Comparison of ENCODE assay signal across 31 cellular contexts in genomic region chr17:2912754-2913153, GRCh38.
"Had no signal": no experiment of that assay in that cellular context is flagged by ENCODE, and none has a peak within 500 bp of the region (broad histone marks: within the 10 kb centered on the region; RNA-seq: fewer than 3 reads in every experiment).

No MANE protein-coding gene starts in this region.

- H3K27ac ChIP-seq: adrenal gland, colonic mucosa, epithelial cell of prostate, esophagus squamous epithelium, gastroesophageal sphincter, heart right ventricle had no signal

- H3K4me3 ChIP-seq: adrenal gland, body of pancreas, colonic mucosa, esophagus squamous epithelium, gastroesophageal sphincter, heart right ventricle had no signal

- H3K4me3 Mint-ChIP-seq: activated B cell treated with CpG ODN at 0.5 μM for 24 hours; activated CD8-positive, alpha-beta T cell treated with anti-CD3 and anti-CD28 coated beads for 36 hours; activated naive CD8-positive, alpha-beta T cell treated with anti-CD3 and anti-CD28 coated beads for 36 hours; activated naive CD8-positive, alpha-beta T cell treated with anti-CD3 and anti-CD28 coated beads, Interleukin-2, amount 50 U/mL, for 24 hours; activated T-cell treated with anti-CD3 and anti-CD28 coated beads, Interleukin-2, amount 50 U/mL, for 4 hours; activated T-helper 17 cell treated with anti-CD3 and anti-CD28 coated beads, Interleukin-2, amount 50 U/mL, for 72 hours; T-helper 17 cell; T-helper 2 cell treated with Interferon-gamma antibody and Interleukin-4, amounts not matched to agents 5 μg/mL and 100 μg/mL, for 36 hours had no signal

- H3K27me3 Mint-ChIP-seq: activated B cell treated with CpG ODN at 0.5 μM for 24 hours; activated CD8-positive, alpha-beta T cell treated with anti-CD3 and anti-CD28 coated beads for 36 hours; activated naive CD8-positive, alpha-beta T cell treated with anti-CD3 and anti-CD28 coated beads for 36 hours; activated naive CD8-positive, alpha-beta T cell treated with anti-CD3 and anti-CD28 coated beads, Interleukin-2, amount 50 U/mL, for 24 hours; activated T-helper 17 cell treated with anti-CD3 and anti-CD28 coated beads, Interleukin-2, amount 50 U/mL, for 72 hours; T-helper 17 cell had no signal

- H3K9me3 ChIP-seq: adrenal gland, body of pancreas, colonic mucosa, esophagus squamous epithelium, gastroesophageal sphincter, heart right ventricle had no signal

- DNase-seq: activated B cell treated with CpG ODN at 0.5 μM for 24 hours; activated CD4-positive, alpha-beta T cell treated with anti-CD3 and anti-CD28 coated beads for 48 hours; activated CD4-positive, alpha-beta T cell treated with anti-CD3 and anti-CD28 coated beads, Interleukin-2, amount 50 U/mL, for 1 hour; activated CD4-positive, alpha-beta T cell treated with anti-CD3 and anti-CD28 coated beads, Interleukin-2, amount 50 U/mL, for 48 hours; activated CD8-positive, alpha-beta memory T cell treated with anti-CD3 and anti-CD28 coated beads for 24 hours; activated CD8-positive, alpha-beta T cell treated with anti-CD3 and anti-CD28 coated beads for 36 hours; activated effector memory CD4-positive, alpha-beta T cell treated with Interleukin-2 at 50 U/mL for 16 hours; activated gamma-delta T cell treated with Interleukin-2 at 50 U/mL for 16 hours; activated naive CD4-positive, alpha-beta T cell treated with anti-CD3 and anti-CD28 coated beads, Interleukin-2, amount 50 U/mL, for 16 hours; activated naive CD4-positive, alpha-beta T cell treated with Interleukin-2 at 50 U/mL for 16 hours; activated naive CD8-positive, alpha-beta T cell treated with anti-CD3 and anti-CD28 coated beads for 36 hours; activated naive CD8-positive, alpha-beta T cell treated with anti-CD3 and anti-CD28 coated beads, Interleukin-2, amount 50 U/mL, for 24 hours; activated T-cell treated with anti-CD3 and anti-CD28 coated beads, Interleukin-2, amount 50 U/mL, for 4 hours; adrenal gland; amygdala; aorta; body of pancreas; caudate nucleus; colonic mucosa; effector CD8-positive, alpha-beta T cell; esophagus squamous epithelium; foreskin melanocyte; heart right ventricle; T-helper 1 cell; T-helper 17 cell; T1000 had no signal

- ATAC-seq: activated CD4-positive, CD25-positive, alpha-beta regulatory T cell treated with anti-CD3 and anti-CD28 coated beads, Interleukin-2, amount 50 U/mL, for 24 hours; activated CD8-positive, alpha-beta T cell treated with anti-CD3 and anti-CD28 coated beads for 36 hours; activated naive CD8-positive, alpha-beta T cell treated with anti-CD3 and anti-CD28 coated beads, Interleukin-2, amount 50 U/mL, for 24 hours; activated T-cell treated with anti-CD3 and anti-CD28 coated beads, Interleukin-2, amount 50 U/mL, for 4 hours; activated T-helper 17 cell treated with anti-CD3 and anti-CD28 coated beads, Interleukin-2, amount 50 U/mL, for 72 hours; body of pancreas; gastroesophageal sphincter; T-helper 17 cell had no signal

- H3K27me3 ChIP-seq: adrenal gland, body of pancreas, colonic mucosa, esophagus squamous epithelium, gastroesophageal sphincter, heart right ventricle had no signal

- H3K27ac Mint-ChIP-seq: activated B cell treated with CpG ODN at 0.5 μM for 24 hours; activated CD8-positive, alpha-beta T cell treated with anti-CD3 and anti-CD28 coated beads for 36 hours; activated naive CD8-positive, alpha-beta T cell treated with anti-CD3 and anti-CD28 coated beads for 36 hours; activated naive CD8-positive, alpha-beta T cell treated with anti-CD3 and anti-CD28 coated beads, Interleukin-2, amount 50 U/mL, for 24 hours; activated T-helper 17 cell treated with anti-CD3 and anti-CD28 coated beads, Interleukin-2, amount 50 U/mL, for 72 hours; T-helper 17 cell; T-helper 2 cell treated with Interferon-gamma antibody and Interleukin-4, amounts not matched to agents 5 μg/mL and 100 μg/mL, for 36 hours had no signal

- H3K4me1 ChIP-seq: adrenal gland, colonic mucosa, esophagus squamous epithelium, gastroesophageal sphincter had no signal

- H3K36me3 ChIP-seq: adrenal gland, colonic mucosa, esophagus squamous epithelium, heart right ventricle had no signal

- H3K9me3 Mint-ChIP-seq: activated B cell treated with CpG ODN at 0.5 μM for 24 hours; activated CD8-positive, alpha-beta T cell treated with anti-CD3 and anti-CD28 coated beads for 36 hours; activated naive CD8-positive, alpha-beta T cell treated with anti-CD3 and anti-CD28 coated beads for 36 hours; activated naive CD8-positive, alpha-beta T cell treated with anti-CD3 and anti-CD28 coated beads, Interleukin-2, amount 50 U/mL, for 24 hours; activated T-cell treated with anti-CD3 and anti-CD28 coated beads, Interleukin-2, amount 50 U/mL, for 4 hours; activated T-helper 17 cell treated with anti-CD3 and anti-CD28 coated beads, Interleukin-2, amount 50 U/mL, for 72 hours; T-helper 2 cell treated with Interferon-gamma antibody and Interleukin-4, amounts not matched to agents 5 μg/mL and 100 μg/mL, for 36 hours had no signal
